1 cellular context compared by ENCODE assay signal in genomic region chr21:42473495-42474042, GRCh38.
TF ChIP-seq lines count a peak whose summit lies in the region.

No MANE protein-coding gene starts in this region.

TF ChIP-seq in HepG2, 621 proteins besides CTCF, POLR2A, EP300 and RAD21:
- TF ChIP-seq ZNF547 (CRISPR knock-in tag; IDR thresholded peaks at IDR 0.05) (no peak), ZMAT3 (CRISPR knock-in tag; conservative IDR thresholded peaks at IDR 0.05) (no peak), ZNF432 (CRISPR knock-in tag; IDR thresholded peaks at IDR 0.05; ENCODE audit: borderline replicate concordance) (no peak), ZNF124 (CRISPR knock-in tag; IDR thresholded peaks at IDR 0.05) (no peak), MAFF (IDR thresholded peaks at IDR 0.05; ENCODE audit: low read depth, low read length) (peak; percentile 87), MAFK (conservative IDR thresholded peaks at IDR 0.05 in 1 of 2, IDR thresholded peaks at IDR 0.05 in 1 of 2; ENCODE audit: low read length in 2 of 2) (peak; percentile 80 to 86)
